ENCODE assay signal across 10 cellular contexts in genomic region chr7:99267530-99268360, GRCh38. TPM values are rescaled to one million over a fixed set of nuclear protein-coding genes. Genes with fewer than 3 reads are reported as not detected.
DNase-seq lines count a peak whose midpoint lies in the region; ATAC-seq and TF ChIP-seq lines count a peak whose summit lies in the region.
"Had no signal": no experiment of that assay in that cellular context is flagged by ENCODE, and none has a peak within 500 bp of the region (broad histone marks: within the 10 kb centered on the region; RNA-seq: fewer than 3 reads in every experiment).

No MANE protein-coding gene starts in this region.

- no peaks in the 10 kb centered on the region for H3K36me3 Mint-ChIP-seq in activated naive CD4-positive, alpha-beta T cell treated with anti-CD3 and anti-CD28 coated beads for 36 hours (ENCODE audit: low read depth)

- H3K9me3 Mint-ChIP-seq in activated naive CD4-positive, alpha-beta T cell treated with anti-CD3 and anti-CD28 coated beads for 36 hours, result no peaks in the 10 kb centered on the region

- CTCF ChIA-PET in activated naive CD4-positive, alpha-beta T cell treated with anti-CD3 and anti-CD28 coated beads for 36 hours (lab: Charles Lee), result no interaction called here

- no peak overlapping the region for H3K27ac Mint-ChIP-seq in activated naive CD4-positive, alpha-beta T cell treated with anti-CD3 and anti-CD28 coated beads for 36 hours

- H3K4me1 Mint-ChIP-seq in activated naive CD4-positive, alpha-beta T cell treated with anti-CD3 and anti-CD28 coated beads for 36 hours (ENCODE audit: low read depth), result no peaks in the 10 kb centered on the region

- no peak overlapping the region for H3K4me3 Mint-ChIP-seq in activated naive CD4-positive, alpha-beta T cell treated with anti-CD3 and anti-CD28 coated beads for 36 hours

- intact Hi-C loops in activated naive CD4-positive, alpha-beta T cell treated with anti-CD3 and anti-CD28 coated beads for 36 hours (cut with micrococcal nuclease), result no loop called here

- H3K27me3 Mint-ChIP-seq in activated naive CD4-positive, alpha-beta T cell treated with anti-CD3 and anti-CD28 coated beads for 36 hours (ENCODE audit: low read depth), result peaks cover 3% of the 10 kb centered on the region

- DNase-seq in EH (ENCODE audit: low read depth) (peak; percentile 81), fibroblast of peridontal ligament (ENCODE audit: extremely low read depth) (peak; percentile 71), renal cortical epithelial cell (ENCODE audit: low read depth) (peak; percentile 87), NCI-H146 (lab: John Stamatoyannopoulos, UW) (no peak), GF-D8 (lab: John Stamatoyannopoulos, UW) (no peak)
- no peak for DNase-seq in activated naive CD4-positive, alpha-beta T cell treated with anti-CD3 and anti-CD28 coated beads for 36 hours
- DNase-seq in activated CD4-positive, alpha-beta T cell treated with anti-CD3 and anti-CD28 coated beads for 48 hours, result no peak
- DNase-seq: activated T-cell treated with anti-CD3 and anti-CD28 coated beads, Interleukin-2, amount 50 U/mL, for 1 hour; NK-92 treated with Interleukin-12 subunit alpha and Interleukin-12 subunit beta, amount 100 ng/mL, for 24 hours had no signal

- peak; percentile 97 for ATAC-seq in SK-N-SH treated with all-trans-retinoic acid at 6 μM for 48 hours

TF ChIP-seq in SK-N-SH treated with all-trans-retinoic acid at 6 μM for 48 hours, 23 proteins besides CTCF, POLR2A, EP300 and RAD21:
- no peak for TF ChIP-seq PATZ1 (CRISPR knock-in tag; IDR thresholded peaks at IDR 0.05; ENCODE audit: borderline replicate concordance)
- TF ChIP-seq ZNF565 (CRISPR knock-in tag; conservative IDR thresholded peaks at IDR 0.05; ENCODE audit: low read depth), result no peak
- TF ChIP-seq ZNF70 (CRISPR knock-in tag; IDR thresholded peaks at IDR 0.05), result no peak
- TF ChIP-seq SNAI2 (CRISPR knock-in tag; IDR thresholded peaks at IDR 0.05), result no peak
- no peak for TF ChIP-seq ZFP3 (CRISPR knock-in tag; IDR thresholded peaks at IDR 0.05)
- no peak for TF ChIP-seq CREB5 (CRISPR knock-in tag; IDR thresholded peaks at IDR 0.05; ENCODE audit: low read depth)
- TF ChIP-seq ISL1 (CRISPR knock-in tag; IDR thresholded peaks at IDR 0.05), result no peak
- no peak for TF ChIP-seq TSHZ2 (CRISPR knock-in tag; IDR thresholded peaks at IDR 0.05)
- TF ChIP-seq TOX (CRISPR knock-in tag; IDR thresholded peaks at IDR 0.05; ENCODE audit: borderline replicate concordance), result no peak
TF ChIP-seq in SK-N-SH treated with all-trans-retinoic acid at 6 μM for 48 hours: peak in this region for 0.

RNA-seq across cellular contexts. Expression of gene MYH16, which starts 4.9 kb away (rescaled TPM):
- 0.05 and 1.4 TPM in 2 replicates for total RNA-seq in renal cortical epithelial cell
- not detected for total RNA-seq in activated naive CD4-positive, alpha-beta T cell treated with anti-CD3 and anti-CD28 coated beads for 36 hours

RNA-seq across cellular contexts. Expression of gene ARPC1A, which starts 58.0 kb away (rescaled TPM):
- 101 and 169 TPM in 2 replicates for total RNA-seq in renal cortical epithelial cell
- 10 to 100 TPM; 41.5 to 47.7 TPM for total RNA-seq in activated naive CD4-positive, alpha-beta T cell treated with anti-CD3 and anti-CD28 coated beads for 36 hours

RNA-seq across cellular contexts. Expression of gene KPNA7, which starts 59.8 kb away (rescaled TPM):
- not detected in 2 replicates for total RNA-seq in renal cortical epithelial cell
- under 1 TPM in 1 of 2 experiments, not detected in 1; 0.12 TPM for total RNA-seq in activated naive CD4-positive, alpha-beta T cell treated with anti-CD3 and anti-CD28 coated beads for 36 hours

Comparison
In these comparisons a context has a peak if more than half of its experiments do, and no peak if none do; other contexts are left out.
1. DNase-seq: peak in EH (single experiment), fibroblast of peridontal ligament (single experiment) and renal cortical epithelial cell (single experiment); none in activated naive CD4-positive, alpha-beta T cell treated with anti-CD3 and anti-CD28 coated beads for 36 hours (single experiment), NCI-H146 (single experiment), GF-D8 (single experiment) and activated CD4-positive, alpha-beta T cell treated with anti-CD3 and anti-CD28 coated beads for 48 hours (single experiment).